Comparison of ENCODE assay signal across 1 cellular context in genomic region chr1:2174348-2175054, GRCh38.
TF ChIP-seq lines count a peak whose summit lies in the region.

No MANE protein-coding gene starts in this region.

TF ChIP-seq in GM23338, 12 proteins besides CTCF, POLR2A, EP300 and RAD21:
- TF ChIP-seq CREB1 (CRISPR knock-in tag; IDR thresholded peaks at IDR 0.05; ENCODE audit: low read depth), result peak; percentile 48
- TF ChIP-seq ETS1 (IDR thresholded peaks at IDR 0.05), result no peak
- TF ChIP-seq, protein P1, sequence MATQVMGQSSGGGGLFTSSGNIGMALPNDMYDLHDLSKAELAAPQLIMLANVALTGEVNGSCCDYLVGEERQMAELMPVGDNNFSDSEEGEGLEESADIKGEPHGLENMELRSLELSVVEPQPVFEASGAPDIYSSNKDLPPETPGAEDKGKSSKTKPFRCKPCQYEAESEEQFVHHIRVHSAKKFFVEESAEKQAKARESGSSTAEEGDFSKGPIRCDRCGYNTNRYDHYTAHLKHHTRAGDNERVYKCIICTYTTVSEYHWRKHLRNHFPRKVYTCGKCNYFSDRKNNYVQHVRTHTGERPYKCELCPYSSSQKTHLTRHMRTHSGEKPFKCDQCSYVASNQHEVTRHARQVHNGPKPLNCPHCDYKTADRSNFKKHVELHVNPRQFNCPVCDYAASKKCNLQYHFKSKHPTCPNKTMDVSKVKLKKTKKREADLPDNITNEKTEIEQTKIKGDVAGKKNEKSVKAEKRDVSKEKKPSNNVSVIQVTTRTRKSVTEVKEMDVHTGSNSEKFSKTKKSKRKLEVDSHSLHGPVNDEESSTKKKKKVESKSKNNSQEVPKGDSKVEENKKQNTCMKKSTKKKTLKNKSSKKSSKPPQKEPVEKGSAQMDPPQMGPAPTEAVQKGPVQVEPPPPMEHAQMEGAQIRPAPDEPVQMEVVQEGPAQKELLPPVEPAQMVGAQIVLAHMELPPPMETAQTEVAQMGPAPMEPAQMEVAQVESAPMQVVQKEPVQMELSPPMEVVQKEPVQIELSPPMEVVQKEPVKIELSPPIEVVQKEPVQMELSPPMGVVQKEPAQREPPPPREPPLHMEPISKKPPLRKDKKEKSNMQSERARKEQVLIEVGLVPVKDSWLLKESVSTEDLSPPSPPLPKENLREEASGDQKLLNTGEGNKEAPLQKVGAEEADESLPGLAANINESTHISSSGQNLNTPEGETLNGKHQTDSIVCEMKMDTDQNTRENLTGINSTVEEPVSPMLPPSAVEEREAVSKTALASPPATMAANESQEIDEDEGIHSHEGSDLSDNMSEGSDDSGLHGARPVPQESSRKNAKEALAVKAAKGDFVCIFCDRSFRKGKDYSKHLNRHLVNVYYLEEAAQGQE (IDR thresholded peaks at IDR 0.05; ENCODE audit: unreplicated experiment), result no peak
